Comparison of ENCODE assay signal across 28 cellular contexts in the genomic region with DNA sequence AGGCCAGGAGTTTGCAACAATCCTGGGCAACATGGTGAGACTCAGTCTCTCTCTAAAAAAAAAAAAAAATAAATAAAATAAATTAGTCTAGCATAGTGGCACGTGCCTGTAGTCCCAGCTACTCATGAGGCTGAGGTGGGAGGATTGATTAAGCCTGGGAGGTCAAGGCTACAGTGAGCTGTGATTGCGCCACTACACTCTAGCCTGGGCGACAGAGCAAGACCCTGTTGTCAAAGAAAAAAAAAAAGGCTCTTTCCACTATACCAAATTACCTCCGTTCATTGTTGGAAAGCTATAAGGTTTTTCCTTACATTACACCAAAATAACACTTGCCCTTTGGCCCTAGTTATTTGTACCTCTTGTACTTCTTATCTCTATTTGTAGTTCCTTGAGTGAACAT. TPM values are rescaled to one million over a fixed set of nuclear protein-coding genes. Genes with fewer than 3 reads are reported as not detected.
DNase-seq lines count a peak whose midpoint lies in the region; ATAC-seq, FAIRE-seq and TF ChIP-seq lines count a peak whose summit lies in the region.
"Had no signal": no experiment of that assay in that cellular context is flagged by ENCODE, and none has a peak within 500 bp of the region (broad histone marks: within the 10 kb centered on the region; RNA-seq: fewer than 3 reads in every experiment).

No MANE protein-coding gene starts in this region.

- FAIRE-seq in HepG2 (lab: Jason Lieb, UNC), result peak; percentile 52
- FAIRE-seq: A549, GM12891, GM18507, H54 had no signal

- H3K27me3 Mint-ChIP-seq in Caco-2 (ENCODE audit: insufficient read depth, unreplicated experiment) (no peaks in the 10 kb centered on the region), progenitor cell of endocrine pancreas (no peaks in the 10 kb centered on the region)
- H3K27me3 Mint-ChIP-seq: CD4-positive, alpha-beta T cell had no signal

- intact Hi-C loops in Caco-2 (cut with micrococcal nuclease; ENCODE audit: unreplicated experiment), result no loop called here
- intact Hi-C loops in adrenal gland (cut with DNase I), result no loop called here
- intact Hi-C loops in HepG2 (cut with micrococcal nuclease; ENCODE audit: unreplicated experiment), result no loop called here

- in situ Hi-C loops in HepG2 (cut with HindIII; ENCODE audit: extremely low pct_ligation_motif_present, low pct_unique_long_range_greater_than_20kb), result no loop called here

- H3K4me1 Mint-ChIP-seq in Caco-2 (ENCODE audit: low read depth, unreplicated experiment) (peaks cover 10% of the 10 kb centered on the region), progenitor cell of endocrine pancreas (ENCODE audit: low read depth) (peaks cover 11% of the 10 kb centered on the region)
- H3K4me1 Mint-ChIP-seq: CD14-positive monocyte; CD8-positive, alpha-beta memory T cell had no signal

- ATAC-seq in HepG2 (peak; percentile 70), HG02623 (IDR thresholded peaks at IDR 0.05; ENCODE audit: unreplicated experiment) (no peak), HG02763 (IDR thresholded peaks at IDR 0.05; ENCODE audit: unreplicated experiment) (no peak)
- ATAC-seq: A549 had no signal

- TF ChIP-seq CTCF in Caco-2 (IDR thresholded peaks at IDR 0.05; ENCODE audit: insufficient read depth in 1 of 2, low read depth in 1 of 2, low read length in 1 of 2, severe bottlenecking in 1 of 2, unreplicated experiment in 1 of 2) (no peak), adrenal gland (IDR thresholded peaks at IDR 0.05) (no peak), HepG2 (CRISPR knock-in tag; IDR thresholded peaks at IDR 0.05) (no peak), progenitor cell of endocrine pancreas (IDR thresholded peaks at IDR 0.05; ENCODE audit: unreplicated experiment) (no peak)

- no peaks in the 10 kb centered on the region for H3K9me3 ChIP-seq in Caco-2
- H3K9me3 ChIP-seq in adrenal gland (replicated peaks in 1 of 3), result no peaks in the 10 kb centered on the region
- H3K9me3 ChIP-seq in HepG2 (ENCODE audit: low read length), result no peaks in the 10 kb centered on the region
- H3K9me3 ChIP-seq: A549; BE2C; BLaER1 treated with 17β-estradiol and CSF1 and Interleukin-3, amounts not matched to agents 10 nM and 100 nM; HAP-1 had no signal

- H3K27me3 ChIP-seq in Caco-2 (replicated peaks; ENCODE audit: control insufficient read depth, insufficient read depth, low read length), result no peaks in the 10 kb centered on the region
- no peaks in the 10 kb centered on the region for H3K27me3 ChIP-seq in adrenal gland
- no peaks in the 10 kb centered on the region for H3K27me3 ChIP-seq in HepG2 (ENCODE audit: control insufficient read depth in 1 of 2, insufficient read depth in 2 of 2, low read length in 2 of 2)
- H3K27me3 ChIP-seq: BE2C; BLaER1 treated with 17β-estradiol and CSF1 and Interleukin-3, amounts not matched to agents 10 nM and 100 nM had no signal

- peak overlapping the region; percentile 11; the same call in 1 of the 2 replicates for H3K4me2 ChIP-seq in HepG2 (ENCODE audit: low read depth, low read length)
- H3K4me2 ChIP-seq: A549; BLaER1 treated with 17β-estradiol and CSF1 and Interleukin-3, amounts not matched to agents 10 nM and 100 nM had no signal

- peaks cover 67% of the 10 kb centered on the region for H3K79me2 ChIP-seq in HepG2 (ENCODE audit: insufficient read depth, low read length)

- H3K9me3 Mint-ChIP-seq in Caco-2 (ENCODE audit: unreplicated experiment) (no peaks in the 10 kb centered on the region), progenitor cell of endocrine pancreas (ENCODE audit: low read depth) (no peaks in the 10 kb centered on the region)
- H3K9me3 Mint-ChIP-seq: CD4-positive, alpha-beta T cell had no signal

- 33 to 62% (median 53%) methylated on average over 4 of the region's 4 CpGs for WGBS in adrenal gland, 4 donors
- WGBS in HepG2 (ENCODE audit: low lambda C conversion rate), result 15% methylated on average over 4 of the region's 4 CpGs

- CTCF ChIA-PET in Caco-2 (lab: Charles Lee), result interaction anchor here (0.7 to 1.1 kb wide), 2 partner anchors 10 to 62 kb away, joined by 4 to 5 read pairs; a partner anchor contains a TSS
- CTCF ChIA-PET in HepG2 (lab: Yijun Ruan, JAX; ENCODE audit: low intra/inter-chr PET ratio, low total read pairs), result no interaction called here

- no peak for DNase-seq in Caco-2
- DNase-seq in adrenal gland, result peak in 5 of 7 donors; percentile 25 to 58 (median 54)
- peak; percentile 76 for DNase-seq in HepG2 (ENCODE audit: low spot score)
- no peak for DNase-seq in progenitor cell of endocrine pancreas (ENCODE audit: low spot score, unreplicated experiment)
- no peak for DNase-seq in A172 (ENCODE audit: low spot score)
- no peak for DNase-seq in SHP77 treated with DMSO at 0.1 percent for 48 hours (lab: John Stamatoyannopoulos, UW)
- DNase-seq: ACHN; AML-193; BE2C; Calu3; CD4-positive, alpha-beta T cell; CD8-positive, alpha-beta memory T cell; DMS53; DMS79 treated with DMSO at 0.1 percent for 48 hours; GF-D8; GOT3 had no signal

- H3K4me3 Mint-ChIP-seq in Caco-2 (ENCODE audit: unreplicated experiment) (no peak overlapping the region), progenitor cell of endocrine pancreas (ENCODE audit: low read depth) (no peak overlapping the region)
- H3K4me3 Mint-ChIP-seq: CD14-positive monocyte; CD4-positive, alpha-beta T cell; CD8-positive, alpha-beta memory T cell had no signal

- BruUV-seq in Caco-2 (replicated peaks; lab: Mats Ljungman, UMichigan) (no TSS peak), HepG2 (replicated peaks; lab: Mats Ljungman, UMichigan) (no TSS peak)

- no peak for TF ChIP-seq RAD21 in HepG2 (CRISPR knock-in tag; IDR thresholded peaks at IDR 0.05)

- H3K27ac ChIP-seq in adrenal gland, result no peak overlapping the region
- peak overlapping the region; percentile 50 for H3K27ac ChIP-seq in HepG2 (ENCODE audit: extremely low read length, insufficient read depth, low read length)
- H3K27ac ChIP-seq: 22Rv1; A549; BLaER1 treated with 17β-estradiol and CSF1 and Interleukin-3, amounts not matched to agents 10 nM and 100 nM had no signal

- H4K20me1 ChIP-seq in HepG2 (ENCODE audit: insufficient read depth, low read length), result peaks cover 56% of the 10 kb centered on the region
- H4K20me1 ChIP-seq: BLaER1 treated with 17β-estradiol and CSF1 and Interleukin-3, amounts not matched to agents 10 nM and 100 nM had no signal

- POLR2A ChIA-PET in Caco-2 (lab: Charles Lee), result no interaction called here
- POLR2A ChIA-PET in HepG2 (lab: Yijun Ruan, JAX), result interaction anchor here (0.7 to 1.9 kb wide), 2 partner anchors 15 to 58 kb away, joined by 4 to 32 read pairs; a partner anchor contains a TSS

- TF ChIP-seq POLR2A in adrenal gland (IDR thresholded peaks at IDR 0.05), result no peak
- no peak for TF ChIP-seq POLR2A in HepG2 (IDR thresholded peaks at IDR 0.05; ENCODE audit: insufficient read depth in 1 of 2, low read depth in 2 of 2, low read length in 2 of 2)

- peaks cover 12% of the 10 kb centered on the region for H3K4me1 ChIP-seq in Caco-2
- peaks cover 0 to 6% of the 10 kb centered on the region in 2 donors for H3K4me1 ChIP-seq in adrenal gland (replicated peaks in 1 of 2)
- peaks cover 29% of the 10 kb centered on the region for H3K4me1 ChIP-seq in HepG2 (ENCODE audit: insufficient read depth, low read length)
- H3K4me1 ChIP-seq: BE2C; BLaER1 treated with 17β-estradiol and CSF1 and Interleukin-3, amounts not matched to agents 10 nM and 100 nM had no signal

- TF ChIP-seq EP300 in HepG2 (IDR thresholded peaks at IDR 0.05; ENCODE audit: low read depth in 2 of 2, low read length in 2 of 2) (peak in 1 of 2 experiments; percentile 69; a peak in 2 of 4 replicates), HepG2 (CRISPR knock-in tag; IDR thresholded peaks at IDR 0.05; ENCODE audit: borderline replicate concordance) (no peak)

- H3K36me3 ChIP-seq in Caco-2 (ENCODE audit: control insufficient read depth, insufficient read depth, low read length) (no peaks in the 10 kb centered on the region), adrenal gland (replicated peaks in 1 of 2) (no peaks in the 10 kb centered on the region), HepG2 (replicated peaks in 1 of 2; ENCODE audit: control insufficient read depth in 1 of 2, insufficient read depth in 2 of 2, low read length in 2 of 2) (peaks cover 13 to 17% of the 10 kb centered on the region in 2 experiments; a peak in 4 of 5 replicates)
- H3K36me3 ChIP-seq: BE2C; BLaER1 treated with 17β-estradiol and CSF1 and Interleukin-3, amounts not matched to agents 10 nM and 100 nM; HAP-1 had no signal

- H3K36me3 Mint-ChIP-seq in Caco-2 (ENCODE audit: insufficient read depth, unreplicated experiment) (peaks cover 12% of the 10 kb centered on the region), progenitor cell of endocrine pancreas (ENCODE audit: insufficient read depth) (peaks cover 8% of the 10 kb centered on the region)
- H3K36me3 Mint-ChIP-seq: CD14-positive monocyte; CD8-positive, alpha-beta memory T cell had no signal

- H3K9ac ChIP-seq in HepG2 (ENCODE audit: insufficient read depth, low read depth, low read length), result no peak overlapping the region
- H3K9ac ChIP-seq: BLaER1 treated with 17β-estradiol and CSF1 and Interleukin-3, amounts not matched to agents 10 nM and 100 nM had no signal

- no peak overlapping the region for H2AFZ ChIP-seq in HepG2 (ENCODE audit: low read length)

- H3K27ac Mint-ChIP-seq in Caco-2 (ENCODE audit: unreplicated experiment), result peak overlapping the region; percentile 13
- peak overlapping the region; percentile 87 for H3K27ac Mint-ChIP-seq in progenitor cell of endocrine pancreas
- H3K27ac Mint-ChIP-seq: CD4-positive, alpha-beta T cell; CD8-positive, alpha-beta memory T cell had no signal

- no peak overlapping the region for H3K4me3 ChIP-seq in Caco-2 (ENCODE audit: low read depth, low read length)
- H3K4me3 ChIP-seq in adrenal gland, result no peak overlapping the region
- no peak overlapping the region for H3K4me3 ChIP-seq in HepG2 (replicated peaks in 1 of 3; ENCODE audit: insufficient read depth in 1 of 3, low read depth in 2 of 3, low read length in 3 of 3)
- H3K4me3 ChIP-seq: A549; BLaER1 treated with 17β-estradiol and CSF1 and Interleukin-3, amounts not matched to agents 10 nM and 100 nM; HAP-1 had no signal

RNA-seq across cellular contexts. Expression of a gene that starts 9.9 kb away (rescaled TPM):
- not detected in 2 replicates for total RNA-seq in Caco-2 (2022)
- total RNA-seq in adrenal gland, result not detected
- not detected for polyA plus RNA-seq in adrenal gland
- total RNA-seq in HepG2 (2016; rRNA removed; fragmentation: Illumina TruSeq; extraction: Trizol), result not detected in 2 replicates
- total RNA-seq in HepG2 (2016; cell fraction: cytosol; rRNA removed; fragmentation: Illumina TruSeq; extraction: Trizol; ENCODE audit: low read depth), result not detected in 2 replicates
- not detected in 2 replicates for total RNA-seq in HepG2 (2016; cell fraction: insoluble cytoplasmic fraction; rRNA removed; fragmentation: Illumina TruSeq; extraction: Trizol)
- total RNA-seq in HepG2 (2016; cell fraction: membrane; rRNA removed; fragmentation: Illumina TruSeq; extraction: Trizol), result not detected in 2 replicates
- not detected in 2 replicates for total RNA-seq in HepG2 (2016; cell fraction: nucleus; rRNA removed; fragmentation: Illumina TruSeq; extraction: Trizol)
- not detected in 2 replicates for polyA plus RNA-seq in HepG2 (2011; rRNA removed)
- not detected in 2 replicates for polyA plus RNA-seq in HepG2 (2011; cell fraction: cytosol; rRNA removed)
- not detected in 2 replicates for polyA plus RNA-seq in HepG2 (2011; cell fraction: nucleus; rRNA removed)
- polyA plus RNA-seq in HepG2 (2012), result 0.34 TPM in 1 of 2 replicates, not detected in the other
- polyA plus RNA-seq in HepG2 (2016; cell fraction: cytosol; fragmentation: Illumina TruSeq; extraction: Trizol; ENCODE audit: low read depth), result not detected in 2 replicates
- polyA plus RNA-seq in HepG2 (2016; cell fraction: insoluble cytoplasmic fraction; fragmentation: Illumina TruSeq; extraction: Trizol; ENCODE audit: low read depth), result not detected in 2 replicates
- polyA plus RNA-seq in HepG2 (2016; cell fraction: membrane; fragmentation: Illumina TruSeq; extraction: Trizol; ENCODE audit: low read depth), result not detected in 2 replicates
- not detected in 2 replicates for polyA plus RNA-seq in HepG2 (2016; cell fraction: nucleus; fragmentation: Illumina TruSeq; extraction: Trizol; ENCODE audit: insufficient read depth, low read depth)
- not detected in 2 replicates for polyA minus RNA-seq in HepG2 (2011; rRNA and poly(A)+ RNA removed; ENCODE audit: low replicate concordance)
- polyA minus RNA-seq in HepG2 (2011; cell fraction: cytosol; rRNA and poly(A)+ RNA removed), result not detected in 2 replicates
- polyA minus RNA-seq in HepG2 (2011; cell fraction: nucleus; rRNA and poly(A)+ RNA removed), result not detected in 2 replicates
- total RNA-seq in progenitor cell of endocrine pancreas, result not detected in 2 replicates
- not detected in 2 replicates for total RNA-seq in A172 (2014; rRNA removed; shearing (Covaris generic))
- total RNA-seq: Calu3; CD4-positive, alpha-beta T cell; CD8-positive, alpha-beta memory T cell; Daoy; G401 had no signal
- polyA plus RNA-seq: A549; CD14-positive monocyte; CD8-positive, alpha-beta memory T cell had no signal

RNA-seq across cellular contexts. Expression of a gene that starts 58.3 kb away (rescaled TPM):
- 57.2 and 57.8 TPM in 2 replicates for total RNA-seq in Caco-2 (2022)
- 100 to 1,000 TPM in 1 of 8 donors, 10 to 100 TPM in 7; 21.4 to 117 (median 48.5) TPM for total RNA-seq in adrenal gland
- 10 to 100 TPM; 22.3 to 32.7 (median 23.6) TPM for polyA plus RNA-seq in adrenal gland
- 31.2 and 34.4 TPM in 2 replicates for total RNA-seq in HepG2 (2016; rRNA removed; fragmentation: Illumina TruSeq; extraction: Trizol)
- total RNA-seq in HepG2 (2016; cell fraction: cytosol; rRNA removed; fragmentation: Illumina TruSeq; extraction: Trizol; ENCODE audit: low read depth), result 10.0 and 11.1 TPM in 2 replicates
- 29.9 and 30.5 TPM in 2 replicates for total RNA-seq in HepG2 (2016; cell fraction: insoluble cytoplasmic fraction; rRNA removed; fragmentation: Illumina TruSeq; extraction: Trizol)
- 23.5 and 24.8 TPM in 2 replicates for total RNA-seq in HepG2 (2016; cell fraction: membrane; rRNA removed; fragmentation: Illumina TruSeq; extraction: Trizol)
- 35.1 and 41.5 TPM in 2 replicates for total RNA-seq in HepG2 (2016; cell fraction: nucleus; rRNA removed; fragmentation: Illumina TruSeq; extraction: Trizol)
- polyA plus RNA-seq in HepG2 (2011; rRNA removed), result 36.4 and 38.0 TPM in 2 replicates
- polyA plus RNA-seq in HepG2 (2011; cell fraction: cytosol; rRNA removed), result 16.2 and 23.4 TPM in 2 replicates
- 45.0 and 62.0 TPM in 2 replicates for polyA plus RNA-seq in HepG2 (2011; cell fraction: nucleus; rRNA removed)
- 51.3 and 74.6 TPM in 2 replicates for polyA plus RNA-seq in HepG2 (2012)
- 2.9 and 3.0 TPM in 2 replicates for polyA plus RNA-seq in HepG2 (2016; cell fraction: cytosol; fragmentation: Illumina TruSeq; extraction: Trizol; ENCODE audit: low read depth)
- 35.7 and 40.1 TPM in 2 replicates for polyA plus RNA-seq in HepG2 (2016; cell fraction: insoluble cytoplasmic fraction; fragmentation: Illumina TruSeq; extraction: Trizol; ENCODE audit: low read depth)
- polyA plus RNA-seq in HepG2 (2016; cell fraction: membrane; fragmentation: Illumina TruSeq; extraction: Trizol; ENCODE audit: low read depth), result 11.6 and 12.8 TPM in 2 replicates
- 49.0 and 51.0 TPM in 2 replicates for polyA plus RNA-seq in HepG2 (2016; cell fraction: nucleus; fragmentation: Illumina TruSeq; extraction: Trizol; ENCODE audit: insufficient read depth, low read depth)
- polyA minus RNA-seq in HepG2 (2011; rRNA and poly(A)+ RNA removed; ENCODE audit: low replicate concordance), result 14.5 and 52.0 TPM in 2 replicates
- 39.4 and 42.6 TPM in 2 replicates for polyA minus RNA-seq in HepG2 (2011; cell fraction: cytosol; rRNA and poly(A)+ RNA removed)
- 112 and 125 TPM in 2 replicates for polyA minus RNA-seq in HepG2 (2011; cell fraction: nucleus; rRNA and poly(A)+ RNA removed)
- total RNA-seq in progenitor cell of endocrine pancreas, result 35.5 and 38.4 TPM in 2 replicates
- total RNA-seq in A172 (2014; rRNA removed; shearing (Covaris generic)), result 18.4 and 22.9 TPM in 2 replicates
- total RNA-seq: CD8-positive, alpha-beta memory T cell had no signal
- polyA plus RNA-seq: CD14-positive monocyte; CD8-positive, alpha-beta memory T cell had no signal

Comparison
In these comparisons a context has a peak if more than half of its experiments do, and no peak if none do; other contexts are left out.
1. DNase-seq: peak in adrenal gland (5 of 7) and HepG2 (single experiment); none in Caco-2 (0 of 2), progenitor cell of endocrine pancreas (single experiment), A172 (single experiment) and SHP77 treated with DMSO at 0.1 percent for 48 hours (single experiment).